In the genomic region with DNA sequence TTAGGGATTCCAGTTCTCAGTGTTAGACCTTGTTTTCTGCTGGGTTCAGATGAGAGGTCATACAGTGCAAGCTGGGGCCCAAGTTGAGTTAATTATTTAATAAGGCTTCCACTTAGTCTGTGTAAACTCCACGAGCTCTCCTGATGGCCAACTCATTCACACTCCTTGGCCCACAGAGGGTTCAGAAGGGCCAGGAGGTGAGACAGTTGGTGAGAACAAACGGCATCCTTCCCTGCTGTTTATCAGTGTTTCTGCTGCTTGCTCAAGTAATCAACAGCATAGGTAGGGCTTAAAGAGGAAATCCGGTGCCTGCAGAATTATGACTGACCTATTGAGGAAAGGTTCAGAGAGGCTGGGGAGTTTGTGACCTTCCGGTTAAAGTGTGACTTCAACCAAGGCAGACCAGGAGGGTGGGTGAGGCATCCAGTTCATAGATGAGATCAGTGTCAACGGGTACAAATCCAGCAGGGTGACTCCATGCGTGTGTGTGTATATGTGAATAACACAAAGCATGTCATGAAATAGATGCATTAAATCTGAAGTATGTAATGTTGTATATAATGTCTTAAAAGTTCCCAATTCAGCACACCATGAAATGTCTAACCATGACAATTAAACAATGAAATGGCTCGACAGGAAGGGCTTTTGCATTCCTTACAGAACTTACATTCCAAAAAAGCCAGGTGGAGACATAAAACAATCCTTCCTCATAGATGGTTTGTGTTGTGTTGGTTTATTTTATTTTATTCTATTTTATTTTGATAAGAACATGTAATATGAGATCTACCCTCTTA, we compare ENCODE assay signal across 1 cellular context.
TF ChIP-seq lines count a peak whose summit lies in the region.

No MANE protein-coding gene starts in this region.

TF ChIP-seq in HepG2, 621 proteins besides CTCF, POLR2A, EP300 and RAD21 (continued from another document and continues in another):
- TF ChIP-seq, protein P1, sequence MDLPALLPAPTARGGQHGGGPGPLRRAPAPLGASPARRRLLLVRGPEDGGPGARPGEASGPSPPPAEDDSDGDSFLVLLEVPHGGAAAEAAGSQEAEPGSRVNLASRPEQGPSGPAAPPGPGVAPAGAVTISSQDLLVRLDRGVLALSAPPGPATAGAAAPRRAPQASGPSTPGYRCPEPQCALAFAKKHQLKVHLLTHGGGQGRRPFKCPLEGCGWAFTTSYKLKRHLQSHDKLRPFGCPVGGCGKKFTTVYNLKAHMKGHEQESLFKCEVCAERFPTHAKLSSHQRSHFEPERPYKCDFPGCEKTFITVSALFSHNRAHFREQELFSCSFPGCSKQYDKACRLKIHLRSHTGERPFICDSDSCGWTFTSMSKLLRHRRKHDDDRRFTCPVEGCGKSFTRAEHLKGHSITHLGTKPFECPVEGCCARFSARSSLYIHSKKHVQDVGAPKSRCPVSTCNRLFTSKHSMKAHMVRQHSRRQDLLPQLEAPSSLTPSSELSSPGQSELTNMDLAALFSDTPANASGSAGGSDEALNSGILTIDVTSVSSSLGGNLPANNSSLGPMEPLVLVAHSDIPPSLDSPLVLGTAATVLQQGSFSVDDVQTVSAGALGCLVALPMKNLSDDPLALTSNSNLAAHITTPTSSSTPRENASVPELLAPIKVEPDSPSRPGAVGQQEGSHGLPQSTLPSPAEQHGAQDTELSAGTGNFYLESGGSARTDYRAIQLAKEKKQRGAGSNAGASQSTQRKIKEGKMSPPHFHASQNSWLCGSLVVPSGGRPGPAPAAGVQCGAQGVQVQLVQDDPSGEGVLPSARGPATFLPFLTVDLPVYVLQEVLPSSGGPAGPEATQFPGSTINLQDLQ (CRISPR knock-in tag; IDR thresholded peaks at IDR 0.05): no peak; the same call in 1 of the 2 replicates
- TF ChIP-seq SIX4 (CRISPR knock-in tag; IDR thresholded peaks at IDR 0.05): 0 out of 2 replicates have a peak, but pooled peaks have one; percentile 40
- TF ChIP-seq RXRB (CRISPR knock-in tag; IDR thresholded peaks at IDR 0.05; ENCODE audit: borderline replicate concordance): peak; percentile 98
- TF ChIP-seq, protein P2, sequence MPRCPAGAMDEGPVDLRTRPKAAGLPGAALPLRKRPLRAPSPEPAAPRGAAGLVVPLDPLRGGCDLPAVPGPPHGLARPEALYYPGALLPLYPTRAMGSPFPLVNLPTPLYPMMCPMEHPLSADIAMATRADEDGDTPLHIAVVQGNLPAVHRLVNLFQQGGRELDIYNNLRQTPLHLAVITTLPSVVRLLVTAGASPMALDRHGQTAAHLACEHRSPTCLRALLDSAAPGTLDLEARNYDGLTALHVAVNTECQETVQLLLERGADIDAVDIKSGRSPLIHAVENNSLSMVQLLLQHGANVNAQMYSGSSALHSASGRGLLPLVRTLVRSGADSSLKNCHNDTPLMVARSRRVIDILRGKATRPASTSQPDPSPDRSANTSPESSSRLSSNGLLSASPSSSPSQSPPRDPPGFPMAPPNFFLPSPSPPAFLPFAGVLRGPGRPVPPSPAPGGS (CRISPR knock-in tag; IDR thresholded peaks at IDR 0.05): peak; percentile 96
- no peak for TF ChIP-seq XBP1 (CRISPR knock-in tag; IDR thresholded peaks at IDR 0.05)
- no peak for TF ChIP-seq CEBPB (IDR thresholded peaks at IDR 0.05; ENCODE audit: borderline replicate concordance, low read depth, low read length)
- peak; percentile 74 for TF ChIP-seq NCOA1 (CRISPR knock-in tag; IDR thresholded peaks at IDR 0.05)
- TF ChIP-seq, protein P3, sequence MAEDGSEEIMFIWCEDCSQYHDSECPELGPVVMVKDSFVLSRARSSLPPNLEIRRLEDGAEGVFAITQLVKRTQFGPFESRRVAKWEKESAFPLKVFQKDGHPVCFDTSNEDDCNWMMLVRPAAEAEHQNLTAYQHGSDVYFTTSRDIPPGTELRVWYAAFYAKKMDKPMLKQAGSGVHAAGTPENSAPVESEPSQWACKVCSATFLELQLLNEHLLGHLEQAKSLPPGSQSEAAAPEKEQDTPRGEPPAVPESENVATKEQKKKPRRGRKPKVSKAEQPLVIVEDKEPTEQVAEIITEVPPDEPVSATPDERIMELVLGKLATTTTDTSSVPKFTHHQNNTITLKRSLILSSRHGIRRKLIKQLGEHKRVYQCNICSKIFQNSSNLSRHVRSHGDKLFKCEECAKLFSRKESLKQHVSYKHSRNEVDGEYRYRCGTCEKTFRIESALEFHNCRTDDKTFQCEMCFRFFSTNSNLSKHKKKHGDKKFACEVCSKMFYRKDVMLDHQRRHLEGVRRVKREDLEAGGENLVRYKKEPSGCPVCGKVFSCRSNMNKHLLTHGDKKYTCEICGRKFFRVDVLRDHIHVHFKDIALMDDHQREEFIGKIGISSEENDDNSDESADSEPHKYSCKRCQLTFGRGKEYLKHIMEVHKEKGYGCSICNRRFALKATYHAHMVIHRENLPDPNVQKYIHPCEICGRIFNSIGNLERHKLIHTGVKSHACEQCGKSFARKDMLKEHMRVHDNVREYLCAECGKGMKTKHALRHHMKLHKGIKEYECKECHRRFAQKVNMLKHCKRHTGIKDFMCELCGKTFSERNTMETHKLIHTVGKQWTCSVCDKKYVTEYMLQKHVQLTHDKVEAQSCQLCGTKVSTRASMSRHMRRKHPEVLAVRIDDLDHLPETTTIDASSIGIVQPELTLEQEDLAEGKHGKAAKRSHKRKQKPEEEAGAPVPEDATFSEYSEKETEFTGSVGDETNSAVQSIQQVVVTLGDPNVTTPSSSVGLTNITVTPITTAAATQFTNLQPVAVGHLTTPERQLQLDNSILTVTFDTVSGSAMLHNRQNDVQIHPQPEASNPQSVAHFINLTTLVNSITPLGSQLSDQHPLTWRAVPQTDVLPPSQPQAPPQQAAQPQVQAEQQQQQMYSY (CRISPR knock-in tag; IDR thresholded peaks at IDR 0.05): no peak
- TF ChIP-seq, protein P4, sequence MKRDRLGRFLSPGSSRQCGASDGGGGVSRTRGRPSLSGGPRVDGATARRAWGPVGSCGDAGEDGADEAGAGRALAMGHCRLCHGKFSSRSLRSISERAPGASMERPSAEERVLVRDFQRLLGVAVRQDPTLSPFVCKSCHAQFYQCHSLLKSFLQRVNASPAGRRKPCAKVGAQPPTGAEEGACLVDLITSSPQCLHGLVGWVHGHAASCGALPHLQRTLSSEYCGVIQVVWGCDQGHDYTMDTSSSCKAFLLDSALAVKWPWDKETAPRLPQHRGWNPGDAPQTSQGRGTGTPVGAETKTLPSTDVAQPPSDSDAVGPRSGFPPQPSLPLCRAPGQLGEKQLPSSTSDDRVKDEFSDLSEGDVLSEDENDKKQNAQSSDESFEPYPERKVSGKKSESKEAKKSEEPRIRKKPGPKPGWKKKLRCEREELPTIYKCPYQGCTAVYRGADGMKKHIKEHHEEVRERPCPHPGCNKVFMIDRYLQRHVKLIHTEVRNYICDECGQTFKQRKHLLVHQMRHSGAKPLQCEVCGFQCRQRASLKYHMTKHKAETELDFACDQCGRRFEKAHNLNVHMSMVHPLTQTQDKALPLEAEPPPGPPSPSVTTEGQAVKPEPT (CRISPR knock-in tag; IDR thresholded peaks at IDR 0.05; ENCODE audit: low read depth): peak; percentile 89; the same call in 1 of the 2 replicates
- peak; percentile 98 for TF ChIP-seq NR2F6 (IDR thresholded peaks at IDR 0.05)
- peak; percentile 97 for TF ChIP-seq NR2F6 (CRISPR knock-in tag; IDR thresholded peaks at IDR 0.05)
- peak; percentile 93 for TF ChIP-seq EHMT2 (IDR thresholded peaks at IDR 0.05; ENCODE audit: borderline replicate concordance, low read depth, low read length)
- TF ChIP-seq, protein P5, sequence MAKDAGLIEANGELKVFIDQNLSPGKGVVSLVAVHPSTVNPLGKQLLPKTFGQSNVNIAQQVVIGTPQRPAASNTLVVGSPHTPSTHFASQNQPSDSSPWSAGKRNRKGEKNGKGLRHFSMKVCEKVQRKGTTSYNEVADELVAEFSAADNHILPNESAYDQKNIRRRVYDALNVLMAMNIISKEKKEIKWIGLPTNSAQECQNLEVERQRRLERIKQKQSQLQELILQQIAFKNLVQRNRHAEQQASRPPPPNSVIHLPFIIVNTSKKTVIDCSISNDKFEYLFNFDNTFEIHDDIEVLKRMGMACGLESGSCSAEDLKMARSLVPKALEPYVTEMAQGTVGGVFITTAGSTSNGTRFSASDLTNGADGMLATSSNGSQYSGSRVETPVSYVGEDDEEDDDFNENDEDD (CRISPR knock-in tag; IDR thresholded peaks at IDR 0.05; ENCODE audit: borderline replicate concordance): peak; percentile 45
- TF ChIP-seq ZNF572 (CRISPR knock-in tag; IDR thresholded peaks at IDR 0.05): 0 out of 2 replicates have a peak, but pooled peaks have one; percentile 58
- TF ChIP-seq ONECUT2 (CRISPR knock-in tag; IDR thresholded peaks at IDR 0.05): no peak
- TF ChIP-seq MBNL3 (CRISPR knock-in tag; conservative IDR thresholded peaks at IDR 0.05): no peak
- TF ChIP-seq ZNF839 (CRISPR knock-in tag; IDR thresholded peaks at IDR 0.05; ENCODE audit: borderline replicate concordance): no peak
- TF ChIP-seq ZNF547 (CRISPR knock-in tag; IDR thresholded peaks at IDR 0.05): peak; percentile 83
- peak; percentile 98 for TF ChIP-seq ZSCAN29 (CRISPR knock-in tag; conservative IDR thresholded peaks at IDR 0.05)
- no peak for TF ChIP-seq CAMTA2 (CRISPR knock-in tag; IDR thresholded peaks at IDR 0.05; ENCODE audit: borderline replicate concordance)
- no peak for TF ChIP-seq ZNF180 (CRISPR knock-in tag; IDR thresholded peaks at IDR 0.05; ENCODE audit: borderline replicate concordance, low read depth)
- TF ChIP-seq, protein P6, sequence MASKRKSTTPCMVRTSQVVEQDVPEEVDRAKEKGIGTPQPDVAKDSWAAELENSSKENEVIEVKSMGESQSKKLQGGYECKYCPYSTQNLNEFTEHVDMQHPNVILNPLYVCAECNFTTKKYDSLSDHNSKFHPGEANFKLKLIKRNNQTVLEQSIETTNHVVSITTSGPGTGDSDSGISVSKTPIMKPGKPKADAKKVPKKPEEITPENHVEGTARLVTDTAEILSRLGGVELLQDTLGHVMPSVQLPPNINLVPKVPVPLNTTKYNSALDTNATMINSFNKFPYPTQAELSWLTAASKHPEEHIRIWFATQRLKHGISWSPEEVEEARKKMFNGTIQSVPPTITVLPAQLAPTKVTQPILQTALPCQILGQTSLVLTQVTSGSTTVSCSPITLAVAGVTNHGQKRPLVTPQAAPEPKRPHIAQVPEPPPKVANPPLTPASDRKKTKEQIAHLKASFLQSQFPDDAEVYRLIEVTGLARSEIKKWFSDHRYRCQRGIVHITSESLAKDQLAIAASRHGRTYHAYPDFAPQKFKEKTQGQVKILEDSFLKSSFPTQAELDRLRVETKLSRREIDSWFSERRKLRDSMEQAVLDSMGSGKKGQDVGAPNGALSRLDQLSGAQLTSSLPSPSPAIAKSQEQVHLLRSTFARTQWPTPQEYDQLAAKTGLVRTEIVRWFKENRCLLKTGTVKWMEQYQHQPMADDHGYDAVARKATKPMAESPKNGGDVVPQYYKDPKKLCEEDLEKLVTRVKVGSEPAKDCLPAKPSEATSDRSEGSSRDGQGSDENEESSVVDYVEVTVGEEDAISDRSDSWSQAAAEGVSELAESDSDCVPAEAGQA (IDR thresholded peaks at IDR 0.05; ENCODE audit: low read depth): peak; percentile 47
- TF ChIP-seq, protein P6 (CRISPR knock-in tag; IDR thresholded peaks at IDR 0.05; ENCODE audit: borderline replicate concordance): no peak
- TF ChIP-seq, protein P7, sequence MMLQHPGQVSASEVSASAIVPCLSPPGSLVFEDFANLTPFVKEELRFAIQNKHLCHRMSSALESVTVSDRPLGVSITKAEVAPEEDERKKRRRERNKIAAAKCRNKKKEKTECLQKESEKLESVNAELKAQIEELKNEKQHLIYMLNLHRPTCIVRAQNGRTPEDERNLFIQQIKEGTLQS (CRISPR knock-in tag; IDR thresholded peaks at IDR 0.05): peak; percentile 56
- TF ChIP-seq ZMAT3 (CRISPR knock-in tag; conservative IDR thresholded peaks at IDR 0.05): peak; percentile 95
- peak; percentile 93 for TF ChIP-seq HHEX (CRISPR knock-in tag; IDR thresholded peaks at IDR 0.05)
- 0 out of 2 replicates have a peak, but pooled peaks have one; percentile 46 for TF ChIP-seq ZNF451 (CRISPR knock-in tag; IDR thresholded peaks at IDR 0.05)
- TF ChIP-seq REPIN1 (CRISPR knock-in tag; IDR thresholded peaks at IDR 0.05; ENCODE audit: borderline replicate concordance, low read depth): no peak; the same call in 1 of the 2 replicates
- TF ChIP-seq ZNF772 (CRISPR knock-in tag; IDR thresholded peaks at IDR 0.05): peak; percentile 45; the same call in 1 of the 2 replicates
- peak; percentile 92 for TF ChIP-seq BORCS8-MEF2B (CRISPR knock-in tag; IDR thresholded peaks at IDR 0.05)
- TF ChIP-seq TEAD3 (CRISPR knock-in tag; optimal IDR thresholded peaks at IDR 0.05; ENCODE audit: borderline replicate concordance): peak; percentile 78
- TF ChIP-seq, protein P8, sequence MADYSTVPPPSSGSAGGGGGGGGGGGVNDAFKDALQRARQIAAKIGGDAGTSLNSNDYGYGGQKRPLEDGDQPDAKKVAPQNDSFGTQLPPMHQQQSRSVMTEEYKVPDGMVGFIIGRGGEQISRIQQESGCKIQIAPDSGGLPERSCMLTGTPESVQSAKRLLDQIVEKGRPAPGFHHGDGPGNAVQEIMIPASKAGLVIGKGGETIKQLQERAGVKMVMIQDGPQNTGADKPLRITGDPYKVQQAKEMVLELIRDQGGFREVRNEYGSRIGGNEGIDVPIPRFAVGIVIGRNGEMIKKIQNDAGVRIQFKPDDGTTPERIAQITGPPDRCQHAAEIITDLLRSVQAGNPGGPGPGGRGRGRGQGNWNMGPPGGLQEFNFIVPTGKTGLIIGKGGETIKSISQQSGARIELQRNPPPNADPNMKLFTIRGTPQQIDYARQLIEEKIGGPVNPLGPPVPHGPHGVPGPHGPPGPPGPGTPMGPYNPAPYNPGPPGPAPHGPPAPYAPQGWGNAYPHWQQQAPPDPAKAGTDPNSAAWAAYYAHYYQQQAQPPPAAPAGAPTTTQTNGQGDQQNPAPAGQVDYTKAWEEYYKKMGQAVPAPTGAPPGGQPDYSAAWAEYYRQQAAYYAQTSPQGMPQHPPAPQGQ (CRISPR knock-in tag; IDR thresholded peaks at IDR 0.05; ENCODE audit: borderline replicate concordance): peak; percentile 80; the same call in 1 of the 2 replicates
- peak; percentile 89; the same call in 1 of the 2 replicates for TF ChIP-seq CCDC6 (CRISPR knock-in tag; IDR thresholded peaks at IDR 0.05)
- TF ChIP-seq RARA (CRISPR knock-in tag; IDR thresholded peaks at IDR 0.05): peak; percentile 99
- peak; percentile 83; the same call in 1 of the 2 replicates for TF ChIP-seq ZBTB3 (CRISPR knock-in tag; IDR thresholded peaks at IDR 0.05; ENCODE audit: borderline replicate concordance, low read depth)
- no peak for TF ChIP-seq ZNF703 (CRISPR knock-in tag; IDR thresholded peaks at IDR 0.05; ENCODE audit: borderline replicate concordance)
- TF ChIP-seq, protein P9, sequence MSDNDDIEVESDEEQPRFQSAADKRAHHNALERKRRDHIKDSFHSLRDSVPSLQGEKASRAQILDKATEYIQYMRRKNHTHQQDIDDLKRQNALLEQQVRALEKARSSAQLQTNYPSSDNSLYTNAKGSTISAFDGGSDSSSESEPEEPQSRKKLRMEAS (IDR thresholded peaks at IDR 0.05): peak; percentile 82; the same call in 1 of the 2 replicates
